In the genomic region with DNA sequence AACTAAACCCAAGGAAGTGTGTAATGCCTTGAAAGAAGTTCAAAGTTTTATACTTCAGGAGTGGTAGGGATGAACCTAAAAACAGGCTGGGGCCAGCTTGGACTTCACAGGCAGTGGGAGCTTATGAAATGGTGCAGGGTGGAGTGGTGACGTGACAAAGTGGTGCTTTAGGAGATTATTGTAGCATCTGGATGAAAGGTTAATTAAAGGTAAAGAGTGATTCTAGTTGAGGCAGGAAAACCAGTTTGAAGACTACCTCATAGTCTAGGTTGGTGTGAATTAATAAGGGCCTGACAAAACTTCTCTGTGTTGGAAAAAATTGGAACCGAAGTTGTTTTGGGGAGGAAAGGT, we compare ENCODE assay signal across 1 cellular context.
TF ChIP-seq lines count a peak whose summit lies in the region.

No MANE protein-coding gene starts in this region.

TF ChIP-seq in IMR-90, 13 proteins besides CTCF, POLR2A, EP300 and RAD21:
- no peak for TF ChIP-seq MAFK (IDR thresholded peaks at IDR 0.05; ENCODE audit: low read depth, low read length)
- no peak for TF ChIP-seq RCOR1 (IDR thresholded peaks at IDR 0.05; ENCODE audit: insufficient replicate concordance, low read length)
- TF ChIP-seq MAZ (IDR thresholded peaks at IDR 0.05; ENCODE audit: borderline replicate concordance, low read depth, low read length): no peak
- no peak for TF ChIP-seq BHLHE40 (IDR thresholded peaks at IDR 0.05; ENCODE audit: low read depth, low read length)
- no peak for TF ChIP-seq FOS (IDR thresholded peaks at IDR 0.05; ENCODE audit: low read depth, low read length)
TF ChIP-seq in IMR-90: peak in this region for 0.
